Comparison of ENCODE assay signal across 19 cellular contexts in genomic region chr16:75058815-75059214, GRCh38. TPM values are rescaled to one million over a fixed set of nuclear protein-coding genes. Genes with fewer than 3 reads are reported as not detected.
DNase-seq lines count a peak whose midpoint lies in the region; ATAC-seq, FAIRE-seq and TF ChIP-seq lines count a peak whose summit lies in the region.
"Had no signal": no experiment of that assay in that cellular context is flagged by ENCODE, and none has a peak within 500 bp of the region (broad histone marks: within the 10 kb centered on the region; RNA-seq: fewer than 3 reads in every experiment).

No MANE protein-coding gene starts in this region.

- H3K4me3 ChIP-seq in Caco-2 (ENCODE audit: low read depth, low read length) (no peak overlapping the region), mesendoderm (ENCODE audit: low read length) (no peak overlapping the region), small intestine (ENCODE audit: low read depth in 1 of 2, low read length in 2 of 2) (no peak overlapping the region), gastrocnemius medialis (no peak overlapping the region)
- H3K4me3 ChIP-seq in CD8-positive, alpha-beta memory T cell (ENCODE audit: low read length) = no peak overlapping the region
- H3K4me3 ChIP-seq: A549 had no signal

- peak overlapping the region; percentile 77 for H3K27ac Mint-ChIP-seq in Caco-2 (ENCODE audit: unreplicated experiment)
- peak overlapping the region in 2 of 8 donors; percentile 31 to 47 for H3K27ac Mint-ChIP-seq in CD8-positive, alpha-beta memory T cell
- H3K27ac Mint-ChIP-seq: HFFc6 had no signal

- ATAC-seq in GM18505 (IDR thresholded peaks at IDR 0.05; ENCODE audit: unreplicated experiment) (no peak), gastrocnemius medialis (no peak)
- ATAC-seq: A549, SK-N-SH treated with all-trans-retinoic acid at 6 μM for 48 hours had no signal

- H3K27me3 ChIP-seq in Caco-2 (replicated peaks; ENCODE audit: control insufficient read depth, insufficient read depth, low read length) = no peaks in the 10 kb centered on the region
- no peaks in the 10 kb centered on the region for H3K27me3 ChIP-seq in mesendoderm (ENCODE audit: insufficient read depth, low read length, poor library complexity)
- no peaks in the 10 kb centered on the region for H3K27me3 ChIP-seq in small intestine (ENCODE audit: control insufficient read depth in 2 of 2, insufficient read depth in 2 of 2, low read length in 2 of 2)
- H3K27me3 ChIP-seq in CD8-positive, alpha-beta memory T cell (ENCODE audit: insufficient read depth, low read length, poor library complexity, severe bottlenecking) = no peaks in the 10 kb centered on the region
- no peaks in the 10 kb centered on the region for H3K27me3 ChIP-seq in gastrocnemius medialis

- no peak overlapping the region for H3K18ac ChIP-seq in mesendoderm (ENCODE audit: low read length)

- H2AK5ac ChIP-seq in mesendoderm (ENCODE audit: low read length) = no peak overlapping the region

- H3K9me3 ChIP-seq in Caco-2 (no peaks in the 10 kb centered on the region), KOPT-K1 (ENCODE audit: insufficient read depth, low read length, poor library complexity, severe bottlenecking) (no peaks in the 10 kb centered on the region), small intestine (ENCODE audit: control insufficient read depth, low read depth) (no peaks in the 10 kb centered on the region), gastrocnemius medialis (no peaks in the 10 kb centered on the region)
- no peaks in the 10 kb centered on the region for H3K9me3 ChIP-seq in CD8-positive, alpha-beta memory T cell (ENCODE audit: low read length)
- H3K9me3 ChIP-seq: A549 had no signal

- H3K4ac ChIP-seq in mesendoderm (ENCODE audit: low read depth, low read length) = no peak overlapping the region

- peak overlapping the region; percentile 29 for H3K23ac ChIP-seq in mesendoderm (ENCODE audit: low read length)

- no peak overlapping the region for H2BK5ac ChIP-seq in mesendoderm (ENCODE audit: low read length)

- H3K36me3 ChIP-seq in Caco-2 (ENCODE audit: control insufficient read depth, insufficient read depth, low read length) (no peaks in the 10 kb centered on the region), KOPT-K1 (ENCODE audit: insufficient read depth, low read length) (peaks cover 26% of the 10 kb centered on the region), mesendoderm (ENCODE audit: control insufficient read depth, insufficient read depth, low read length) (no peaks in the 10 kb centered on the region), small intestine (ENCODE audit: control insufficient read depth in 2 of 2, insufficient read depth in 2 of 2, low read length in 2 of 2) (no peaks in the 10 kb centered on the region), gastrocnemius medialis (no peaks in the 10 kb centered on the region)
- no peaks in the 10 kb centered on the region for H3K36me3 ChIP-seq in CD8-positive, alpha-beta memory T cell (ENCODE audit: insufficient read depth, low read length)

- peaks cover 17% of the 10 kb centered on the region for H3K4me1 Mint-ChIP-seq in Caco-2 (ENCODE audit: low read depth, unreplicated experiment)
- H3K4me1 Mint-ChIP-seq in CD8-positive, alpha-beta memory T cell = peaks cover 6 to 12% (median 12%) of the 10 kb centered on the region in 3 donors

- H3K36me3 Mint-ChIP-seq in Caco-2 (ENCODE audit: insufficient read depth, unreplicated experiment) = peaks cover 6% of the 10 kb centered on the region
- peaks cover 0 to 1% (median 0%) of the 10 kb centered on the region in 3 donors for H3K36me3 Mint-ChIP-seq in CD8-positive, alpha-beta memory T cell

- no peak overlapping the region for H3K56ac ChIP-seq in mesendoderm (ENCODE audit: low read length)

- H3K27me3 Mint-ChIP-seq in Caco-2 (ENCODE audit: insufficient read depth, unreplicated experiment) = no peaks in the 10 kb centered on the region
- no peaks in the 10 kb centered on the region for H3K27me3 Mint-ChIP-seq in CD8-positive, alpha-beta memory T cell

- no peak for FAIRE-seq in small intestine (lab: Jason Lieb, UNC)
- FAIRE-seq: A549, H1 had no signal

- no peak overlapping the region for H2BK15ac ChIP-seq in mesendoderm (replicated peaks; ENCODE audit: low read depth)

- no peak overlapping the region for H3K9ac ChIP-seq in mesendoderm (ENCODE audit: low read length)

- no TSS peak for BruUV-seq in Caco-2 (replicated peaks; lab: Mats Ljungman, UMichigan)

- TF ChIP-seq CTCF in Caco-2 (IDR thresholded peaks at IDR 0.05; ENCODE audit: insufficient read depth in 1 of 2, low read depth in 1 of 2, low read length in 1 of 2, severe bottlenecking in 1 of 2, unreplicated experiment in 1 of 2) = no peak
- TF ChIP-seq CTCF in GM13977 (IDR thresholded peaks at IDR 0.05; ENCODE audit: extremely low read depth, insufficient read depth, missing control alignments) = no peak
- no peak for TF ChIP-seq CTCF in gastrocnemius medialis (IDR thresholded peaks at IDR 0.05 in 4 of 5, conservative IDR thresholded peaks at IDR 0.05 in 1 of 5)

- H3K9me3 Mint-ChIP-seq in Caco-2 (ENCODE audit: unreplicated experiment) = no peaks in the 10 kb centered on the region
- H3K9me3 Mint-ChIP-seq in CD8-positive, alpha-beta memory T cell = no peaks in the 10 kb centered on the region
- H3K9me3 Mint-ChIP-seq: HFFc6 had no signal

- peaks cover 55% of the 10 kb centered on the region for H3K79me2 ChIP-seq in mesendoderm (ENCODE audit: control insufficient read depth, insufficient read depth, low read length)

- H3K27ac ChIP-seq in KOPT-K1 (ENCODE audit: low read depth, low read length, poor library complexity, severe bottlenecking) (peak overlapping the region; percentile 41), mesendoderm (ENCODE audit: low read depth, low read length) (no peak overlapping the region), small intestine (ENCODE audit: low read depth in 1 of 2, low read length in 1 of 2) (no peak overlapping the region), gastrocnemius medialis (peak overlapping the region in 1 of 4 donors; percentile 4)
- H3K27ac ChIP-seq in CD8-positive, alpha-beta memory T cell (ENCODE audit: low read depth, low read length) = no peak overlapping the region
- H3K27ac ChIP-seq: A549 had no signal

- no CpG with 5 or more reads among the region's 4 CpGs for WGBS in mesendoderm (ENCODE audit: extremely low coverage, insufficient coverage, low lambda C conversion rate)
- 74 to 84% (median 82%) methylated on average over 4 of the region's 4 CpGs for whole genome bisulfite sequencing in small intestine, 3 donors

- no peak overlapping the region for H2BK120ac ChIP-seq in mesendoderm (ENCODE audit: low read depth, low read length)

- peak overlapping the region; percentile 19 for H3K4me3 Mint-ChIP-seq in Caco-2 (ENCODE audit: unreplicated experiment)
- H3K4me3 Mint-ChIP-seq in CD8-positive, alpha-beta memory T cell = no peak overlapping the region
- H3K4me3 Mint-ChIP-seq: CD14-positive monocyte, HFFc6 had no signal

- H3K4me1 ChIP-seq in Caco-2 (peaks cover 28% of the 10 kb centered on the region), mesendoderm (ENCODE audit: control insufficient read depth, low read depth, low read length) (peaks cover 6% of the 10 kb centered on the region), small intestine (ENCODE audit: control insufficient read depth in 2 of 2, insufficient read depth in 1 of 2, low read depth in 1 of 2, low read length in 1 of 2) (peaks cover 13 to 16% of the 10 kb centered on the region in 2 donors), gastrocnemius medialis (peaks cover 68 to 70% of the 10 kb centered on the region in 2 donors)
- peaks cover 10% of the 10 kb centered on the region for H3K4me1 ChIP-seq in CD8-positive, alpha-beta memory T cell (ENCODE audit: insufficient read depth, low read length)

- no peak overlapping the region for H4K5ac ChIP-seq in mesendoderm (ENCODE audit: low read length)

- in situ Hi-C loops in GM13977 (cut with MboI; ENCODE audit: low pct_unique_long_range_greater_than_20kb, low sequenced_read_pairs, unreplicated experiment) (no loop called here), gastrocnemius medialis (cut with MboI; ENCODE audit: low sequenced_read_pairs in 4 of 4) (no loop called here)

- TF ChIP-seq POLR2A in GM18505 (IDR thresholded peaks at IDR 0.05; ENCODE audit: borderline replicate concordance, extremely low read depth, insufficient read depth, insufficient read length) (no peak), gastrocnemius medialis (IDR thresholded peaks at IDR 0.05) (no peak)

- CTCF ChIA-PET in Caco-2 (lab: Charles Lee) = no interaction called here
- CTCF ChIA-PET in CD8-positive, alpha-beta memory T cell (lab: Charles Lee) = no interaction called here

- peaks cover 33% of the 10 kb centered on the region for H3K79me1 ChIP-seq in mesendoderm (ENCODE audit: low read length)

- no peak overlapping the region for H4K8ac ChIP-seq in mesendoderm (ENCODE audit: low read depth, low read length)

- intact Hi-C loops in Caco-2 (cut with micrococcal nuclease; ENCODE audit: unreplicated experiment) = loop anchor here (1.0 to 2.0 kb wide), 2 partner anchors 11 to 38 kb away; no protein-coding TSS in a partner anchor
- intact Hi-C loops in gastrocnemius medialis (cut with DNase I; ENCODE audit: low total_unique reads) = no loop called here

- POLR2A ChIA-PET in Caco-2 (lab: Charles Lee) = interaction anchor here (0.6 kb wide), 1 partner anchor 12 kb away, joined by 5 read pairs; no protein-coding TSS in a partner anchor
- POLR2A ChIA-PET in CD8-positive, alpha-beta memory T cell (lab: Charles Lee) = no interaction called here

- no peak overlapping the region for H3K4me2 ChIP-seq in mesendoderm (ENCODE audit: low read length)
- H3K4me2 ChIP-seq: A549 had no signal

- DNase-seq in Caco-2 (no peak), mesendoderm (peak; percentile 57), small intestine (peak; percentile 38), GM13977 (ENCODE audit: low spot score) (no peak), gastrocnemius medialis (no peak)
- no peak for DNase-seq in CD8-positive, alpha-beta memory T cell
- DNase-seq: DMS79; HFFc6; KG1; NCI-H1092; NK-92 treated with Interleukin-12 subunit alpha and Interleukin-12 subunit beta, amount 100 ng/mL, for 24 hours; OCI-M1; SHP77 treated with DMSO at 0.1 percent for 48 hours had no signal

RNA-seq across cellular contexts. Expression of gene LDHD, which starts 57.8 kb away (rescaled TPM):
- total RNA-seq in Caco-2 (2022) = 4.1 and 4.5 TPM in 2 replicates
- 0.32 TPM for polyA plus RNA-seq in mesendoderm (2013, experiment 1 of 2)
- 0.35 TPM for polyA plus RNA-seq in mesendoderm (2013, experiment 2 of 2)
- polyA plus RNA-seq in small intestine = 10 to 100 TPM in 2 of 3 donors, 1 to 10 TPM in 1; 8.9 to 33.8 (median 30.0) TPM
- total RNA-seq in CD8-positive, alpha-beta memory T cell = not detected
- polyA plus RNA-seq in CD8-positive, alpha-beta memory T cell = 0.10 TPM
- 10 to 100 TPM; 27.8 to 54.5 (median 44.2) TPM for total RNA-seq in gastrocnemius medialis

RNA-seq across cellular contexts. Expression of gene ZNRF1, which starts 60.0 kb away (rescaled TPM):
- 68.6 and 73.8 TPM in 2 replicates for total RNA-seq in Caco-2 (2022)
- 51.7 TPM for polyA plus RNA-seq in mesendoderm (2013, experiment 1 of 2)
- 50.6 TPM for polyA plus RNA-seq in mesendoderm (2013, experiment 2 of 2)
- polyA plus RNA-seq in small intestine = 1 to 10 TPM; 5.8 to 9.1 (median 7.0) TPM
- total RNA-seq in CD8-positive, alpha-beta memory T cell = 10 to 100 TPM; 10.8 to 14.1 TPM
- polyA plus RNA-seq in CD8-positive, alpha-beta memory T cell = 2.2 TPM
- 10 to 100 TPM; 21.7 to 37.1 (median 30.2) TPM for total RNA-seq in gastrocnemius medialis

Comparison
In these comparisons a context has a peak if more than half of its experiments do, and no peak if none do; other contexts are left out.
1. DNase-seq: peak in mesendoderm (single experiment) and small intestine (single experiment); none in Caco-2 (0 of 2), GM13977 (single experiment), CD8-positive, alpha-beta memory T cell (0 of 5) and gastrocnemius medialis (0 of 2).